ENCODE assay signal across 39 cellular contexts in the genomic region with DNA sequence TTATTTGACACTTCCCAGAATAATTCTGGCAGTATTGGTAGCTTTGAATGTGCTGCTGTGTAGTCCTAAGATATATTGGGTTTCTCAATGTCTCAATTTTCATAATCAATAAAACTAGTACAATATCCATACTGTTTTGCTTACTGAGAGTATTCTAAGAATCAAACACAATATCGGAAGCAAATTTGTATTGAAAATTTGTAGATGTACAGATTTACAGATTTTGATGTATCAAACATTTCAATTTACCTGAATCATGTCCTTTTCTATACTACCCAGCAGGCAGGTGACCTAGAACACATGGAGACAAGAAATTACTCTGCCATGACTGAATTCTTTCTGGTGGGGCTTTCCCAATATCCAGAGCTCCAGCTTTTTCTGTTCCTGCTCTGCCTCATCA. TPM values are rescaled to one million over a fixed set of nuclear protein-coding genes. Genes with fewer than 3 reads are reported as not detected.
"Had no signal": no experiment of that assay in that cellular context is flagged by ENCODE, and none has a peak within 500 bp of the region (broad histone marks: within the 10 kb centered on the region; RNA-seq: fewer than 3 reads in every experiment).

A gene with protein sequence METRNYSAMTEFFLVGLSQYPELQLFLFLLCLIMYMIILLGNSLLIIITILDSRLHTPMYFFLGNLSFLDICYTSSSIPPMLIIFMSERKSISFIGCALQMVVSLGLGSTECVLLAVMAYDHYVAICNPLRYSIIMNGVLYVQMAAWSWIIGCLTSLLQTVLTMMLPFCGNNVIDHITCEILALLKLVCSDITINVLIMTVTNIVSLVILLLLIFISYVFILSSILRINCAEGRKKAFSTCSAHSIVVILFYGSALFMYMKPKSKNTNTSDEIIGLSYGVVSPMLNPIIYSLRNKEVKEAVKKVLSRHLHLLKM (plus strand): TSS at position 301 of the 400 bp plus-strand sequence. CDS start 0 bp downstream, at position 301.

- H3K27ac ChIP-seq: KMS-11 had no signal

- H3K9me3 ChIP-seq: MG63 had no signal

- H3K36me3 ChIP-seq: MG63 had no signal

- H3K9ac ChIP-seq: KMS-11 had no signal

- H3K4me2 ChIP-seq: KMS-11 had no signal

- H3K27me3 ChIP-seq: MG63 had no signal

- H3K4me3 ChIP-seq: MG63 had no signal

- DNase-seq: Karpas-422, Kasumi-1, KG1, MG63, MM.1S, MV-4-11, NCI-H1048, NCI-H1092, NCI-H1092 treated with DMSO at 0.1 percent for 48 hours, NCI-H1105 treated with DMSO at 0.1 percent for 48 hours, NCI-H1417, NCI-H1417 treated with DMSO at 0.1 percent for 48 hours, NCI-H1436, NCI-H1436 treated with DMSO at 0.1 percent for 48 hours, NCI-H146, NCI-H1694, NCI-H1694 treated with DMSO at 0.1 percent for 48 hours, NCI-H187, NCI-H187 treated with DMSO at 0.1 percent for 48 hours, NCI-H1930, NCI-H2029, NCI-H2029 treated with DMSO at 0.1 percent for 48 hours, NCI-H2081, NCI-H2081 treated with DMSO at 0.1 percent for 48 hours, NCI-H2107, NCI-H2171, NCI-H2171 treated with DMSO at 0.1 percent for 48 hours, NCI-H2227 treated with DMSO at 0.1 percent for 48 hours, NCI-H226, NCI-H345, NCI-H446, NCI-H446 treated with DMSO at 0.1 percent for 48 hours, NCI-H510A, NCI-H510A treated with DMSO at 0.1 percent for 48 hours had no signal

RNA-seq across cellular contexts. Expression of the gene that starts here (rescaled TPM):
- total RNA-seq: LHCN-M2, M059J, MCF 10A, NCI-H460 had no signal
